Comparison of ENCODE assay signal across 8 cellular contexts in the genomic region with DNA sequence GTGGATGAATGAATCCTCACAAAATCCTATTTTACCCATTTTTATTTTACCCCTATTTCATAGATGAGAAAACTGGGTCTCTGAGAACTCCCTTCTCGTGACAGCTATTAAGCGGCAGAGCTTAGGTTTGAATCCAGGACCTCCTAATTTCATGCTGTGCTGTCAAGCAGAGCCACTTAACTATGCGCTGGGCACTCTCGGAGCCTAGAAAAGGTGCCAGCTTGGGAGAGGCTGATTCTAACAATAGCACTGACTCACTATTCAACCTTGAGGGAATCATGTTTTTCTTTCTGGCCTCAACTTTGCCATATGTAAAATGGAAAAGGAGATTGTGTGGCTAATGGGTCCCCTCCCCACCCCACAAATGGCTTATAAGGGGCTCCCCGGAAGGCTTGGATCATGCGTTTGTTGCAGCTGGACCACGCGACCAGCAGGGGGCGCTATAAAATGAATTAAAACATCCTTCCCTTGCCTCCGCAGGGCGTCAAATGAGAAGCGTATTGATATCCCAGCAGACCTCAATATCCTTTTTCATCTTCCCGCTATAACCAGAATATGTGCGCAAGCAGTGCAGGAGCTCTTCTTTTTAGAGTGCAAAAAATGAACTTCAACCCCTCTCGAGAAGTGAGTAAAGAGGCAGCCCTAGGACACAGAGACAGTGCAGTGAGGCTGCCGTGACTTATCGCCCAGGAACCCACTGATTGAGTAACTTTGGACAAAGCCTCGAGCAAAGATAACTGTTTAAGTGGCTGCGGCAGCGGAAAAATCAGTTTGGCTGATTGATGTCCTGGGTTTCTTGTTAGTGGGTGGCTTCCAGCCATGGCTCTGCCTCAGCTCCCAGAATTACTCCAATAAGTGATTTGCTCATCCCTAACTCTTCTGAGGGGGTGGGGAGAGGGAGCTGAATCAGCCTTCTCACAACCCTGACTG. TPM values are rescaled to one million over a fixed set of nuclear protein-coding genes. Genes with fewer than 3 reads are reported as not detected.
DNase-seq lines count a peak whose midpoint lies in the region; ATAC-seq, FAIRE-seq and TF ChIP-seq lines count a peak whose summit lies in the region.

No MANE protein-coding gene starts in this region.

- H3K27me3 Mint-ChIP-seq in activated CD4-positive, alpha-beta T cell treated with anti-CD3 and anti-CD28 coated beads, Interleukin-2, amount 10 ng/mL, durations not matched to agents 24 days and 14 days = peaks cover 4% of the 10 kb centered on the region

- H3K27me3 ChIP-seq in spleen (replicated peaks in 1 of 7) = peaks cover 0 to 95% (median 12%) of the 10 kb centered on the region in 7 donors

- FAIRE-seq in urothelium cell line (lab: Jason Lieb, UNC) = no peak

- intact Hi-C loops in activated CD4-positive, alpha-beta T cell treated with anti-CD3 and anti-CD28 coated beads, Interleukin-2, amount 10 ng/mL, durations not matched to agents 24 days and 14 days (cut with micrococcal nuclease) = loop anchor here (1.0 kb wide), 2 partner anchors 87 to 166 kb away; no protein-coding TSS in a partner anchor
- intact Hi-C loops in spleen (cut with DNase I; ENCODE audit: low total_unique reads) = no loop called here

- H3K4me3 Mint-ChIP-seq in activated CD4-positive, alpha-beta T cell treated with anti-CD3 and anti-CD28 coated beads, Interleukin-2, amount 10 ng/mL, durations not matched to agents 24 days and 14 days = no peak overlapping the region

- no peaks in the 10 kb centered on the region for H3K9me3 Mint-ChIP-seq in activated CD4-positive, alpha-beta T cell treated with anti-CD3 and anti-CD28 coated beads, Interleukin-2, amount 10 ng/mL, durations not matched to agents 24 days and 14 days

- no peak for TF ChIP-seq POLR2A in spleen (IDR thresholded peaks at IDR 0.05)

- no peak overlapping the region for H3K27ac ChIP-seq in spleen

- no peaks in the 10 kb centered on the region for H3K36me3 Mint-ChIP-seq in activated CD4-positive, alpha-beta T cell treated with anti-CD3 and anti-CD28 coated beads, Interleukin-2, amount 10 ng/mL, durations not matched to agents 24 days and 14 days (ENCODE audit: low read depth)

- 26 to 29% (median 28%) methylated on average over 20 of the region's 20 CpGs for WGBS in spleen, 5 donors

- H3K9me3 ChIP-seq in spleen = no peaks in the 10 kb centered on the region

- no peak for ATAC-seq in activated CD4-positive, CD25-positive, alpha-beta regulatory T cell treated with anti-CD3 and anti-CD28 coated beads, Interleukin-2, amount 50 U/mL, for 24 hours
- ATAC-seq in HG02970 (IDR thresholded peaks at IDR 0.05; ENCODE audit: low FRiP score, unreplicated experiment) = no peak

- TF ChIP-seq CTCF in spleen (IDR thresholded peaks at IDR 0.05 in 8 of 11, conservative IDR thresholded peaks at IDR 0.05 in 3 of 11) = peak; percentile 30 to 85 (median 69)

- H3K27ac Mint-ChIP-seq in activated CD4-positive, alpha-beta T cell treated with anti-CD3 and anti-CD28 coated beads, Interleukin-2, amount 10 ng/mL, durations not matched to agents 24 days and 14 days = no peak overlapping the region

- DNase-seq in activated CD4-positive, CD25-positive, alpha-beta regulatory T cell treated with anti-CD3 and anti-CD28 coated beads, Interleukin-2, amount 50 U/mL, for 72 hours = peak; percentile 43
- DNase-seq in LHCN-M2 (ENCODE audit: low read depth) = peak; percentile 29
- DNase-seq in activated CD4-positive, alpha-beta T cell treated with anti-CD3 and anti-CD28 coated beads, Interleukin-2, amount 10 ng/mL, durations not matched to agents 24 days and 14 days = peak; percentile 79
- DNase-seq in germinal center (ENCODE audit: low spot score) = peak; percentile 65
- DNase-seq in spleen = no peak
- no peak for DNase-seq in urothelium cell line (ENCODE audit: low spot score)

- H3K36me3 ChIP-seq in spleen = no peaks in the 10 kb centered on the region

- peaks cover 0 to 6% (median 2%) of the 10 kb centered on the region in 6 donors for H3K4me1 ChIP-seq in spleen

- no peak overlapping the region for H3K4me3 ChIP-seq in spleen

- H3K4me1 Mint-ChIP-seq in activated CD4-positive, alpha-beta T cell treated with anti-CD3 and anti-CD28 coated beads, Interleukin-2, amount 10 ng/mL, durations not matched to agents 24 days and 14 days = peaks cover 2% of the 10 kb centered on the region

RNA-seq across cellular contexts. Expression of a gene that starts 12.9 kb away (rescaled TPM):
- total RNA-seq in LHCN-M2 (2014; rRNA removed) (not detected in 2 replicates), spleen (not detected)
- polyA plus RNA-seq in LHCN-M2 (2012) = not detected
- total RNA-seq in activated CD4-positive, alpha-beta T cell treated with anti-CD3 and anti-CD28 coated beads, Interleukin-2, amount 10 ng/mL, durations not matched to agents 24 days and 14 days = not detected in 2 replicates
- not detected for polyA plus RNA-seq in spleen

Comparison
In these comparisons a context has a peak if more than half of its experiments do, and no peak if none do; other contexts are left out.
1. DNase-seq: peak in activated CD4-positive, CD25-positive, alpha-beta regulatory T cell treated with anti-CD3 and anti-CD28 coated beads, Interleukin-2, amount 50 U/mL, for 72 hours (single experiment), LHCN-M2 (single experiment), activated CD4-positive, alpha-beta T cell treated with anti-CD3 and anti-CD28 coated beads, Interleukin-2, amount 10 ng/mL, durations not matched to agents 24 days and 14 days (single experiment) and germinal center (single experiment); none in spleen (single experiment) and urothelium cell line (single experiment).